In the genomic region with DNA sequence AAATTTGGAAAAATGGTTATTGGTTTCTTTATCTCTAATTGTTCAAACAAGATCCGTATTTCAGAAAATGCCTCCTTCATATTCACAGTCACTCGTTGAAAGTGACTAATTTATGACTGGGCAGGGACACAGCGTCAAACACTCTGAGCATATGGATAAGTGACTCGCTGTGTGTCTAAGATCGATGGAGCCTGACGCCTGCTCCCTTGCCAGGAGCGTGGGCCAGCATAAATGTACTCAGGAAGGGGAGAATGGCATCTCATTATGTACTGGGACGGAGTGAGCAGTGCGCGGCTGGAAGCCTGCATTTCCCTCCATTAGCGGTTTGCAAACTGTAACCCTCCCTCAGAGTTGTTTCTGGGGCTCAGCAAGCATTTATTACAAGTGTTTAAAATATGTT, we compare ENCODE assay signal across 13 cellular contexts.
A peak's percentile ranks its signal among the peaks of the same experiment; 100 is the strongest.
DNase-seq lines count a peak whose midpoint lies in the region; ATAC-seq and TF ChIP-seq lines count a peak whose summit lies in the region.
"Had no signal": no experiment of that assay in that cellular context is flagged by ENCODE, and none has a peak within 500 bp of the region (broad histone marks: within the 10 kb centered on the region; RNA-seq: fewer than 3 reads in every experiment).

No MANE protein-coding gene starts in this region.

- H3K9me3 ChIP-seq in RWPE2 (ENCODE audit: severe bottlenecking), result no peaks in the 10 kb centered on the region
- H3K9me3 ChIP-seq: lower lobe of right lung, sigmoid colon had no signal

- intact Hi-C loops in left cardiac atrium (cut with DNase I), result no loop called here

- TF ChIP-seq CTCF in RWPE2 (IDR thresholded peaks at IDR 0.05; ENCODE audit: poor library complexity, severe bottlenecking), result no peak

- H3K4me3 ChIP-seq in RWPE2 (ENCODE audit: severe bottlenecking), result no peak overlapping the region
- H3K4me3 ChIP-seq: lower lobe of right lung, sigmoid colon had no signal

- H3K27me3 ChIP-seq in RWPE2 (ENCODE audit: insufficient read depth, poor library complexity, severe bottlenecking), result no peaks in the 10 kb centered on the region
- H3K27me3 ChIP-seq: sigmoid colon had no signal

- H3K36me3 ChIP-seq in RWPE2 (ENCODE audit: low read depth), result no peaks in the 10 kb centered on the region
- H3K36me3 ChIP-seq: lower lobe of right lung, sigmoid colon had no signal

- peaks cover 3% of the 10 kb centered on the region for H3K4me1 ChIP-seq in RWPE2 (ENCODE audit: insufficient read depth, poor library complexity, severe bottlenecking)
- H3K4me1 ChIP-seq: lower lobe of right lung had no signal

- peak; percentile 61 for ATAC-seq in RWPE2 (ENCODE audit: low read depth)
- ATAC-seq in GM18868 (IDR thresholded peaks at IDR 0.05; ENCODE audit: unreplicated experiment), result no peak
- no peak for ATAC-seq in HG03457 (IDR thresholded peaks at IDR 0.05; ENCODE audit: unreplicated experiment)
- no peak for ATAC-seq in left cardiac atrium
- ATAC-seq: activated CD4-positive, alpha-beta T cell treated with anti-CD3 and anti-CD28 coated beads for 36 hours; lower lobe of right lung had no signal

- peak; percentile 16 for DNase-seq in DMS153 treated with DMSO at 0.1 percent for 48 hours (lab: John Stamatoyannopoulos, UW; ENCODE audit: unreplicated experiment)
- DNase-seq in NCI-H1694 (lab: John Stamatoyannopoulos, UW), result peak; percentile 52
- DNase-seq in RWPE2 (ENCODE audit: low spot score), result no peak
- DNase-seq in kidney glomerular epithelial cell (lab: John Stamatoyannopoulos, UW), result peak; percentile 62
- no peak for DNase-seq in mucosa of gallbladder (ENCODE audit: low spot score)
- no peak for DNase-seq in left cardiac atrium
- DNase-seq: activated CD4-positive, alpha-beta T cell treated with anti-CD3 and anti-CD28 coated beads for 36 hours; activated naive CD8-positive, alpha-beta T cell treated with anti-CD3 and anti-CD28 coated beads, Interleukin-2, amount 10 ng/mL, durations not matched to agents 7 days and 5 days; CD4-positive, CD25-positive, alpha-beta regulatory T cell; lower lobe of right lung; sigmoid colon had no signal

- no peak overlapping the region for H3K27ac ChIP-seq in RWPE2 (ENCODE audit: poor library complexity, severe bottlenecking)
- H3K27ac ChIP-seq: lower lobe of right lung, sigmoid colon had no signal

Comparison
In these comparisons a context has a peak if more than half of its experiments do, and no peak if none do; other contexts are left out.
1. DNase-seq: peak in DMS153 treated with DMSO at 0.1 percent for 48 hours (single experiment), NCI-H1694 (single experiment) and kidney glomerular epithelial cell (single experiment); none in RWPE2 (single experiment), mucosa of gallbladder (single experiment) and left cardiac atrium (single experiment).